In genomic region chr9:66153021-66153725, GRCh38 we compare ENCODE assay signal across 8 cellular contexts.
DNase-seq lines count a peak whose midpoint lies in the region; ATAC-seq and TF ChIP-seq lines count a peak whose summit lies in the region.
"Not testable (repeated sequence)": the region's sequence is repeated elsewhere in the genome, so short reads cannot be mapped to it uniquely, and the experiment has no call there.

No MANE protein-coding gene starts in this region.

- ATAC-seq in GM19043 (IDR thresholded peaks at IDR 0.05; ENCODE audit: low read depth, unreplicated experiment) = peak; percentile 100
- ATAC-seq in HG02884 (IDR thresholded peaks at IDR 0.05; ENCODE audit: unreplicated experiment) = peak; percentile 100
- ATAC-seq in right lobe of liver = peak; percentile 100

- H3K27ac Mint-ChIP-seq in endothelial cell (ENCODE audit: unreplicated experiment) = not testable (repeated sequence)

- not testable (repeated sequence) for TF ChIP-seq CTCF in BE2C (IDR thresholded peaks at IDR 0.05; ENCODE audit: low read depth, low read length); endothelial cell (IDR thresholded peaks at IDR 0.05; ENCODE audit: unreplicated experiment)
- peak in 3 of 4 donors; percentile 17 to 30 (median 26) for TF ChIP-seq CTCF in right lobe of liver (IDR thresholded peaks at IDR 0.05)

- not testable (repeated sequence) for H3K4me3 ChIP-seq in BE2C (ENCODE audit: low read depth, low read length); MG63
- peak overlapping the region in 2 of 3 donors; percentile 12 to 35 for H3K4me3 ChIP-seq in right lobe of liver

- not testable (repeated sequence) for H3K9me3 ChIP-seq in BE2C, MG63, right lobe of liver

- not testable (repeated sequence) for H3K27me3 Mint-ChIP-seq in endothelial cell (ENCODE audit: unreplicated experiment)

- H3K27ac ChIP-seq in right lobe of liver = not testable (repeated sequence)

- H3K27me3 ChIP-seq in BE2C, MG63, right lobe of liver: not testable (repeated sequence)

- H3K4me3 Mint-ChIP-seq in endothelial cell (ENCODE audit: unreplicated experiment) = not testable (repeated sequence)

- WGBS in right lobe of liver (ENCODE audit: insufficient coverage, low coverage, low lambda C conversion rate, missing lambda C conversion rate) = 9% methylated on average over 7 of the region's 59 CpGs

- intact Hi-C loops in right lobe of liver (cut with DNase I) = not testable (repeated sequence)

- H3K4me1 Mint-ChIP-seq in endothelial cell (ENCODE audit: unreplicated experiment) = not testable (repeated sequence)

- H3K36me3 Mint-ChIP-seq in endothelial cell (ENCODE audit: low read depth, unreplicated experiment) = not testable (repeated sequence)

- H3K36me3 ChIP-seq in BE2C, MG63, right lobe of liver: not testable (repeated sequence)

- H3K4me1 ChIP-seq in BE2C, right lobe of liver: not testable (repeated sequence)

- TF ChIP-seq POLR2A in right lobe of liver (IDR thresholded peaks at IDR 0.05) = not testable (repeated sequence)

- DNase-seq in BE2C (peak; percentile 36), MG63 (peak; percentile 33), activated T-cell treated with anti-CD3 and anti-CD28 coated beads for 48 hours (ENCODE audit: low read depth) (peak; percentile 59), endothelial cell (ENCODE audit: low spot score) (peak; percentile 78), right lobe of liver (peak; percentile 49 to 71 (median 66))
- DNase-seq in stimulated activated CD4-positive, alpha-beta T cell treated with anti-CD3 and anti-CD28 coated beads, Interleukin-1b, Interleukin-23, amount 100 ng/mL, for 4 hours (ENCODE audit: low read depth in 2 of 2) = peak; percentile 7 to 41

- not testable (repeated sequence) for H3K9me3 Mint-ChIP-seq in endothelial cell (ENCODE audit: unreplicated experiment)

Comparison
In these comparisons a context has a peak if more than half of its experiments do, and no peak if none do; other contexts are left out.
1. DNase-seq: peak in every context shown above with its lines; median percentile 78 in endothelial cell; 66 in right lobe of liver; 59 in activated T-cell treated with anti-CD3 and anti-CD28 coated beads for 48 hours; 36 in BE2C; 33 in MG63; 24 in stimulated activated CD4-positive, alpha-beta T cell treated with anti-CD3 and anti-CD28 coated beads, Interleukin-1b, Interleukin-23, amount 100 ng/mL, for 4 hours.